21 cellular contexts compared by ENCODE assay signal in genomic region chr5:95916687-95917085, GRCh38. TPM values are rescaled to one million over a fixed set of nuclear protein-coding genes. Genes with fewer than 3 reads are reported as not detected.
DNase-seq lines count a peak whose midpoint lies in the region; ATAC-seq and TF ChIP-seq lines count a peak whose summit lies in the region.
"Had no signal": no experiment of that assay in that cellular context is flagged by ENCODE, and none has a peak within 500 bp of the region (broad histone marks: within the 10 kb centered on the region; RNA-seq: fewer than 3 reads in every experiment).

No MANE protein-coding gene starts in this region.

- peaks cover 78% of the 10 kb centered on the region for H3K36me3 Mint-ChIP-seq in activated T-cell treated with anti-CD3 and anti-CD28 coated beads, Interleukin-2, amount 50 U/mL, for 24 hours (ENCODE audit: low read depth)
- H3K36me3 Mint-ChIP-seq: activated naive CD8-positive, alpha-beta T cell treated with anti-CD3 and anti-CD28 coated beads, Interleukin-2, amount 10 ng/mL, durations not matched to agents 7 days and 5 days had no signal

- H3K4me3 Mint-ChIP-seq in activated T-cell treated with anti-CD3 and anti-CD28 coated beads, Interleukin-2, amount 50 U/mL, for 24 hours: no peak overlapping the region
- H3K4me3 Mint-ChIP-seq: activated CD4-positive, alpha-beta memory T cell treated with anti-CD3 and anti-CD28 coated beads for 36 hours; dendritic cell treated with granulocyte-macrophage colony-stimulating factor and Interleukin-4, amounts not matched to agents 40 ng/mL and 50 ng/mL, for 4 days had no signal

- H3K27ac Mint-ChIP-seq in activated T-cell treated with anti-CD3 and anti-CD28 coated beads, Interleukin-2, amount 50 U/mL, for 24 hours: no peak overlapping the region
- H3K27ac Mint-ChIP-seq: activated CD4-positive, alpha-beta memory T cell treated with anti-CD3 and anti-CD28 coated beads for 36 hours; dendritic cell treated with granulocyte-macrophage colony-stimulating factor and Interleukin-4, amounts not matched to agents 40 ng/mL and 50 ng/mL, for 4 days had no signal

- H3K4me1 Mint-ChIP-seq in activated T-cell treated with anti-CD3 and anti-CD28 coated beads, Interleukin-2, amount 50 U/mL, for 24 hours (ENCODE audit: low read depth): peaks cover 18% of the 10 kb centered on the region

- ATAC-seq in right lobe of liver: peak in 3 of 4 donors; percentile 9 to 55 (median 12)

- H3K9me3 Mint-ChIP-seq in activated T-cell treated with anti-CD3 and anti-CD28 coated beads, Interleukin-2, amount 50 U/mL, for 24 hours: no peaks in the 10 kb centered on the region
- H3K9me3 Mint-ChIP-seq: activated CD4-positive, alpha-beta memory T cell treated with anti-CD3 and anti-CD28 coated beads for 36 hours; activated naive CD8-positive, alpha-beta T cell treated with anti-CD3 and anti-CD28 coated beads, Interleukin-2, amount 10 ng/mL, durations not matched to agents 7 days and 5 days; dendritic cell treated with granulocyte-macrophage colony-stimulating factor and Interleukin-4, amounts not matched to agents 40 ng/mL and 50 ng/mL, for 4 days had no signal

- no peaks in the 10 kb centered on the region for H3K27me3 ChIP-seq in right lobe of liver
- no peaks in the 10 kb centered on the region for H3K27me3 ChIP-seq in MG63
- H3K27me3 ChIP-seq: right atrium auricular region had no signal

- H3K9me3 ChIP-seq in right lobe of liver (no peaks in the 10 kb centered on the region), MG63 (no peaks in the 10 kb centered on the region)
- H3K9me3 ChIP-seq: mucosa of descending colon, right atrium auricular region had no signal

- TF ChIP-seq CTCF in 22Rv1 (IDR thresholded peaks at IDR 0.05): no peak
- no peak for TF ChIP-seq CTCF in NB4 (IDR thresholded peaks at IDR 0.05; ENCODE audit: low read depth, low read length)
- no peak for TF ChIP-seq CTCF in right lobe of liver (IDR thresholded peaks at IDR 0.05)

- WGBS in right lobe of liver (ENCODE audit: insufficient coverage, low coverage, low lambda C conversion rate, missing lambda C conversion rate): 43% methylated on average over 4 of the region's 4 CpGs

- H3K27ac ChIP-seq in 22Rv1: peak overlapping the region; percentile 39
- no peak overlapping the region for H3K27ac ChIP-seq in right lobe of liver

- H3K4me3 ChIP-seq in GM08714 (ENCODE audit: low read length) (peak overlapping the region; percentile 50; the same call in 1 of the 2 replicates), NB4 (ENCODE audit: low read depth, low read length) (no peak overlapping the region), right lobe of liver (no peak overlapping the region), MG63 (no peak overlapping the region)
- H3K4me3 ChIP-seq: mucosa of descending colon, right atrium auricular region had no signal

- TF ChIP-seq POLR2A in NB4 (IDR thresholded peaks at IDR 0.05; ENCODE audit: extremely low read depth, insufficient read length): no peak
- no peak for TF ChIP-seq POLR2A in right lobe of liver (IDR thresholded peaks at IDR 0.05)

- DNase-seq in NB4 (ENCODE audit: low read depth) (peak; percentile 7), right lobe of liver (no peak), H4 (ENCODE audit: low spot score) (no peak), MG63 (no peak), dermis blood vessel endothelial cell (no peak)
- no peak for DNase-seq in activated T-cell treated with anti-CD3 and anti-CD28 coated beads, Interleukin-2, amount 50 U/mL, for 24 hours
- DNase-seq: activated CD4-positive, alpha-beta memory T cell treated with anti-CD3 and anti-CD28 coated beads for 36 hours; activated naive CD8-positive, alpha-beta T cell treated with anti-CD3 and anti-CD28 coated beads, Interleukin-2, amount 10 ng/mL, durations not matched to agents 7 days and 5 days; activated T-cell treated with anti-CD3 and anti-CD28 coated beads, Interleukin-2, amount 50 U/mL, for 1 hour; DMS79 treated with DMSO at 0.1 percent for 48 hours; H7; mucosa of descending colon; NCI-H187; NCI-H345; NK-92 treated with Interleukin-12 subunit alpha and Interleukin-12 subunit beta, amount 100 ng/mL, for 24 hours; RPMI8226; stimulated activated naive CD4-positive, alpha-beta T cell had no signal

- peaks cover 0 to 67% (median 19%) of the 10 kb centered on the region in 4 donors for H3K4me1 ChIP-seq in right lobe of liver

- no peaks in the 10 kb centered on the region for H3K27me3 Mint-ChIP-seq in activated T-cell treated with anti-CD3 and anti-CD28 coated beads, Interleukin-2, amount 50 U/mL, for 24 hours
- H3K27me3 Mint-ChIP-seq: activated CD4-positive, alpha-beta memory T cell treated with anti-CD3 and anti-CD28 coated beads for 36 hours; activated naive CD8-positive, alpha-beta T cell treated with anti-CD3 and anti-CD28 coated beads, Interleukin-2, amount 10 ng/mL, durations not matched to agents 7 days and 5 days had no signal

- intact Hi-C loops in right lobe of liver (cut with DNase I): no loop called here

- H3K36me3 ChIP-seq in right lobe of liver (peaks cover 0 to 9% (median 0%) of the 10 kb centered on the region in 4 donors), MG63 (peaks cover 94% of the 10 kb centered on the region)
- H3K36me3 ChIP-seq: right atrium auricular region had no signal

RNA-seq across cellular contexts. Expression of gene ELL2, which starts 45.0 kb away (rescaled TPM):
- total RNA-seq in right lobe of liver (10 to 100 TPM; 74.3 to 96.4 (median 84.5) TPM), dermis blood vessel endothelial cell (7.8 and 8.7 TPM in 2 replicates)
- total RNA-seq in H4 (2014; rRNA removed; shearing (Covaris generic)): 11.2 and 15.2 TPM in 2 replicates
- 126 and 148 TPM in 2 replicates for total RNA-seq in MG63 (2014; rRNA removed; shearing (Covaris generic); ENCODE audit: low replicate concordance)
